21 cellular contexts compared by ENCODE assay signal in genomic region chr14:34501004-34501580, GRCh38.
"Had no signal": no experiment of that assay in that cellular context is flagged by ENCODE, and none has a peak within 500 bp of the region (broad histone marks: within the 10 kb centered on the region; RNA-seq: fewer than 3 reads in every experiment).

No MANE protein-coding gene starts in this region.

- H3K27ac Mint-ChIP-seq: activated CD8-positive, alpha-beta memory T cell treated with anti-CD3 and anti-CD28 coated beads, Interleukin-2, amount 10 ng/mL, durations not matched to agents 7 days and 5 days; effector memory CD8-positive, alpha-beta T cell; naive B cell; neural progenitor cell; T-cell had no signal

- H3K36me3 Mint-ChIP-seq: activated CD8-positive, alpha-beta memory T cell treated with anti-CD3 and anti-CD28 coated beads, Interleukin-2, amount 10 ng/mL, durations not matched to agents 7 days and 5 days; naive B cell; neural progenitor cell; T-cell had no signal

- H3K4me1 Mint-ChIP-seq: activated CD8-positive, alpha-beta memory T cell treated with anti-CD3 and anti-CD28 coated beads, Interleukin-2, amount 10 ng/mL, durations not matched to agents 7 days and 5 days; immature natural killer cell; naive B cell; T-cell had no signal

- H3K9me3 Mint-ChIP-seq: effector memory CD8-positive, alpha-beta T cell; immature natural killer cell; naive B cell; neural progenitor cell; T-cell had no signal

- DNase-seq: activated CD4-positive, alpha-beta T cell treated with anti-CD3 and anti-CD28 coated beads, Interleukin-2, amount 50 U/mL, for 48 hours; activated CD8-positive, alpha-beta memory T cell treated with anti-CD3 and anti-CD28 coated beads, Interleukin-2, amount 10 ng/mL, durations not matched to agents 7 days and 5 days; activated effector memory CD4-positive, alpha-beta T cell treated with Interleukin-2 at 50 U/mL for 16 hours; activated naive CD4-positive, alpha-beta T cell treated with anti-CD3 and anti-CD28 coated beads, Interleukin-2, amount 50 U/mL, for 16 hours; activated T-cell treated with anti-CD3 and anti-CD28 coated beads, Interleukin-2, amount 50 U/mL, for 1 hour; cerebellar nuclear complex; dermis blood vessel endothelial cell; effector memory CD8-positive, alpha-beta T cell; foreskin melanocyte; immature natural killer cell; left cardiac atrium; lower lobe of right lung; naive B cell; stimulated activated CD4-positive, alpha-beta T cell treated with anti-CD3 and anti-CD28 coated beads, Interleukin-12 subunit alpha, Interleukin-12 subunit beta, amount 100 ng/mL, for 4 hours; stimulated activated CD4-positive, alpha-beta T cell treated with anti-CD3 and anti-CD28 coated beads, Interleukin-2, amount 100 ng/mL, for 24 hours; T-cell; upper lobe of right lung; WERI-Rb-1 had no signal

- H3K4me3 ChIP-seq: lower lobe of right lung, neural progenitor cell, ovary, thoracic aorta, upper lobe of right lung had no signal

- H3K4me3 Mint-ChIP-seq: activated CD8-positive, alpha-beta memory T cell treated with anti-CD3 and anti-CD28 coated beads, Interleukin-2, amount 10 ng/mL, durations not matched to agents 7 days and 5 days; effector memory CD8-positive, alpha-beta T cell; immature natural killer cell; neural progenitor cell; T-cell had no signal

- H3K27me3 Mint-ChIP-seq: activated CD8-positive, alpha-beta memory T cell treated with anti-CD3 and anti-CD28 coated beads, Interleukin-2, amount 10 ng/mL, durations not matched to agents 7 days and 5 days; effector memory CD8-positive, alpha-beta T cell; naive B cell; T-cell had no signal
